8 cellular contexts compared by ENCODE assay signal in the genomic region with DNA sequence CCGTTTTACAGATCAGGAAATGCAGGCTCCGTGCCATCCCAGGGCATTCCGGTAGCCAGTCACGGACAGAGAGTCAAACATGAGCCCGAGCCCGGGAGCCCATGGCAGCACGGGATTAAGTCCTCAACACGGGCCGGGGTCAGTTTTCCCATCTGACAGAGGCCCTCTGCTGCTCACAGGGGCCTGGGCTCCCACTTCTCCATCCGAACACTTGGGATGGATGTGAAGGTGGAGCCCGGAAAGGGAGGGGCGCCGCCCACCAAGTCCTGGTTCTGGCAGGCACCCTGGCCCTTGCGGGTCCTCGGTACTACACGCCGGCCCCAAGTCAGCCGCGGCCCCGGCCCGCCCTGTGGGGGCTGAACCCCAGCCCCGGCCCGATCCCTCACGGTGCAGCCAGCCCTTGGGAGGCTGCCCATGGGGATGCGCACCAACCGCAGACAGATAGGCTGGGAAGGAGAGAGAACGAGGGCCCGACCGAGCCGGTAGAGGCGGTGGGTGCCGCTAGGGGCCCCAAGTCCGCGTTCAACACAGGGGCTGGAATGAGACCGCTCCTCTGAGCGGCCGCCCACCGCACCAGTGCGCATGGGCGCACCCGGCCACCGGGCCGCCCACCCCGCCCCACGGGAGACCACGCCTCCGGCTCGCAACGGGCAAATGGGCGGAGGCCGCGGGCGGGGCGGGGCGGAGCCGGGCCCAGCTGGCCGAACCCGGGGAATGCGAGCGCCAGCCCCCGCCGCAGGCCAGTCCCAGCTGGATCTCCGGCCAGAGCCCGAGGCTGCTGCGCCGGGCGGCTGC. TPM values are rescaled to one million over a fixed set of nuclear protein-coding genes. Genes with fewer than 3 reads are reported as not detected.
DNase-seq lines count a peak whose midpoint lies in the region; ATAC-seq and TF ChIP-seq lines count a peak whose summit lies in the region.

A gene (plus strand): TSS at position 743 of the 795 bp plus-strand sequence. CDS start 17,916 bp downstream, outside the sequence.

- H3K4me2 ChIP-seq in SU-DHL-6 (ENCODE audit: low read depth, low read length, poor library complexity, severe bottlenecking): peak within 1 kb of the TSS; percentile 79

- H3K27me3 Mint-ChIP-seq in activated naive CD8-positive, alpha-beta T cell treated with anti-CD3 and anti-CD28 coated beads, Interleukin-2, amount 50 U/mL, for 24 hours: no peaks in the 10 kb centered on the region
- H3K27me3 Mint-ChIP-seq in type B pancreatic cell: peaks cover 16% of the 10 kb centered on the region

- peak within 1 kb of the TSS; percentile 63 for H3K9ac ChIP-seq in SU-DHL-6 (ENCODE audit: low read length)

- no peaks in the 10 kb centered on the region for H4K20me1 ChIP-seq in SU-DHL-6 (ENCODE audit: low read depth, low read length)

- intact Hi-C loops in heart left ventricle (cut with DNase I) (loop anchor here in 1 of 10 donors (1.0 kb wide), 1 partner anchor 19 kb away; no protein-coding TSS in a partner anchor), posterior cingulate gyrus (cut with DNase I) (no loop called here)

- H3K4me1 Mint-ChIP-seq in activated naive CD8-positive, alpha-beta T cell treated with anti-CD3 and anti-CD28 coated beads, Interleukin-2, amount 50 U/mL, for 24 hours: peaks cover 9% of the 10 kb centered on the region
- peaks cover 15% of the 10 kb centered on the region for H3K4me1 Mint-ChIP-seq in type B pancreatic cell (ENCODE audit: unreplicated experiment)

- no peaks in the 10 kb centered on the region for H3K9me2 ChIP-seq in SU-DHL-6 (replicated peaks; ENCODE audit: insufficient read depth, low read length)

- H3K9me3 ChIP-seq in SU-DHL-6 (ENCODE audit: insufficient read depth, low read length): no peaks in the 10 kb centered on the region
- peaks cover 0 to 4% (median 0%) of the 10 kb centered on the region in 12 donors for H3K9me3 ChIP-seq in heart left ventricle

- H3K9me3 Mint-ChIP-seq in activated naive CD8-positive, alpha-beta T cell treated with anti-CD3 and anti-CD28 coated beads, Interleukin-2, amount 50 U/mL, for 24 hours: no peaks in the 10 kb centered on the region
- H3K9me3 Mint-ChIP-seq in type B pancreatic cell: no peaks in the 10 kb centered on the region

- H3K27ac ChIP-seq in SU-DHL-6 (ENCODE audit: low read depth, low read length): no peak within 1 kb of the TSS
- H3K27ac ChIP-seq in heart left ventricle: peak within 1 kb of the TSS; percentile 42 to 96 (median 86)

- ATAC-seq in HG02571 (IDR thresholded peaks at IDR 0.05; ENCODE audit: unreplicated experiment) (peak; percentile 89), heart left ventricle (peak; percentile 93 to 98 (median 98))
- peak; percentile 88 for ATAC-seq in activated naive CD8-positive, alpha-beta T cell treated with anti-CD3 and anti-CD28 coated beads, Interleukin-2, amount 50 U/mL, for 24 hours

- no peaks in the 10 kb centered on the region for H3K36me3 ChIP-seq in SU-DHL-6 (ENCODE audit: low read length)
- H3K36me3 ChIP-seq in heart left ventricle: no peaks in the 10 kb centered on the region

- H3K4me3 ChIP-seq in GM12865 (ENCODE audit: low read depth, low read length) (peak within 1 kb of the TSS; percentile 67), NB4 (ENCODE audit: low read depth, low read length) (peak within 1 kb of the TSS; percentile 40), SU-DHL-6 (ENCODE audit: insufficient read depth, low read length, poor library complexity, severe bottlenecking) (peak within 1 kb of the TSS; percentile 57), heart left ventricle (peak within 1 kb of the TSS; percentile 59 to 97 (median 78))

- H3K27me3 ChIP-seq in SU-DHL-6 (ENCODE audit: low read length) (no peaks in the 10 kb centered on the region), heart left ventricle (no peaks in the 10 kb centered on the region)

- no peaks in the 10 kb centered on the region for H3K36me3 Mint-ChIP-seq in activated naive CD8-positive, alpha-beta T cell treated with anti-CD3 and anti-CD28 coated beads, Interleukin-2, amount 50 U/mL, for 24 hours (ENCODE audit: low read depth)
- no peaks in the 10 kb centered on the region for H3K36me3 Mint-ChIP-seq in type B pancreatic cell

- peaks cover 0 to 22% (median 6%) of the 10 kb centered on the region in 12 donors for H3K4me1 ChIP-seq in heart left ventricle

- no peaks in the 10 kb centered on the region for H3F3A ChIP-seq in SU-DHL-6 (ENCODE audit: insufficient read depth)

- TF ChIP-seq CTCF in GM12865 (IDR thresholded peaks at IDR 0.05; ENCODE audit: insufficient read depth, low read depth, low read length, missing control alignments) (peak; percentile 20), NB4 (IDR thresholded peaks at IDR 0.05; ENCODE audit: low read depth, low read length) (peak; percentile 36), SU-DHL-6 (IDR thresholded peaks at IDR 0.05; ENCODE audit: insufficient read depth, low read length, poor library complexity, severe bottlenecking) (peak; percentile 18), heart left ventricle (IDR thresholded peaks at IDR 0.05) (peak in 6 of 12 donors; percentile 6 to 50 (median 24)), type B pancreatic cell (conservative IDR thresholded peaks at IDR 0.05) (peak; percentile 65)

- peak within 1 kb of the TSS; percentile 90 for H2AFZ ChIP-seq in SU-DHL-6 (ENCODE audit: low read depth, low read length, severe bottlenecking)

- peak; percentile 55 for TF ChIP-seq POLR2A in NB4 (IDR thresholded peaks at IDR 0.05; ENCODE audit: extremely low read depth, insufficient read length)
- peak; percentile 30 to 93 for TF ChIP-seq POLR2A in heart left ventricle (IDR thresholded peaks at IDR 0.05)

- DNase-seq in GM12865 (ENCODE audit: low read depth) (peak; percentile 88), NB4 (ENCODE audit: low read depth) (peak; percentile 93), heart left ventricle (peak; percentile 93 to 96 (median 94)), posterior cingulate gyrus (peak; percentile 84 to 99 (median 94)), type B pancreatic cell (ENCODE audit: extremely low spot score, unreplicated experiment) (peak; percentile 97)
- peak; percentile 91 for DNase-seq in activated naive CD8-positive, alpha-beta T cell treated with anti-CD3 and anti-CD28 coated beads, Interleukin-2, amount 50 U/mL, for 24 hours

- no peaks in the 10 kb centered on the region for H3K79me2 ChIP-seq in SU-DHL-6 (ENCODE audit: insufficient read depth, low read length)

- H3K27ac Mint-ChIP-seq in activated naive CD8-positive, alpha-beta T cell treated with anti-CD3 and anti-CD28 coated beads, Interleukin-2, amount 50 U/mL, for 24 hours: peak within 1 kb of the TSS; percentile 73
- peak within 1 kb of the TSS; percentile 79 for H3K27ac Mint-ChIP-seq in type B pancreatic cell

- WGBS in heart left ventricle, 4 donors: 1 to 2% (median 1%) methylated on average over 41 to 67 of the region's 67 CpGs

- peak within 1 kb of the TSS; percentile 80 for H3K4me3 Mint-ChIP-seq in activated naive CD8-positive, alpha-beta T cell treated with anti-CD3 and anti-CD28 coated beads, Interleukin-2, amount 50 U/mL, for 24 hours
- H3K4me3 Mint-ChIP-seq in type B pancreatic cell: peak within 1 kb of the TSS; percentile 92

RNA-seq across cellular contexts. Expression of the gene that starts here (rescaled TPM):
- total RNA-seq in heart left ventricle: 1 to 10 TPM; 1.2 to 4.5 (median 2.3) TPM
- polyA plus RNA-seq in heart left ventricle: 1 to 10 TPM; 1.1 to 2.0 TPM
- 17.9 and 18.8 TPM in 2 replicates for total RNA-seq in type B pancreatic cell (ENCODE audit: low replicate concordance)
